ENCODE assay signal across 8 cellular contexts in genomic region chr2:110674620-110675555, GRCh38. TPM values are rescaled to one million over a fixed set of nuclear protein-coding genes. Genes with fewer than 3 reads are reported as not detected.
DNase-seq lines count a peak whose midpoint lies in the region; ATAC-seq and TF ChIP-seq lines count a peak whose summit lies in the region.

No MANE protein-coding gene starts in this region.

- intact Hi-C loops in left cardiac atrium (cut with DNase I), result no loop called here

- no peak for TF ChIP-seq CTCF in right atrium auricular region (IDR thresholded peaks at IDR 0.05)

- no peak overlapping the region for H2BK120ac ChIP-seq in mesendoderm (ENCODE audit: low read depth, low read length)

- ATAC-seq in left cardiac atrium (peak in 1 of 2 donors; percentile 44), HG02610 (IDR thresholded peaks at IDR 0.05; ENCODE audit: unreplicated experiment) (peak; percentile 90)

- peak overlapping the region in 1 of 2 donors; percentile 50 for H3K27ac ChIP-seq in right atrium auricular region
- peak overlapping the region; percentile 48 for H3K27ac ChIP-seq in mesendoderm (ENCODE audit: low read depth, low read length)

- H3K4me3 ChIP-seq in right atrium auricular region (no peak overlapping the region), mesendoderm (ENCODE audit: low read length) (no peak overlapping the region)

- H3K36me3 ChIP-seq in right atrium auricular region (no peaks in the 10 kb centered on the region), mesendoderm (ENCODE audit: control insufficient read depth, insufficient read depth, low read length) (peaks cover 7% of the 10 kb centered on the region)

- H3K23ac ChIP-seq in mesendoderm (ENCODE audit: low read length), result no peak overlapping the region

- no peaks in the 10 kb centered on the region for H3K27me3 ChIP-seq in right atrium auricular region
- no peaks in the 10 kb centered on the region for H3K27me3 ChIP-seq in mesendoderm (ENCODE audit: insufficient read depth, low read length, poor library complexity)

- no peak overlapping the region for H4K8ac ChIP-seq in mesendoderm (ENCODE audit: low read depth, low read length)

- no peaks in the 10 kb centered on the region for H3K9me3 ChIP-seq in right atrium auricular region

- H4K5ac ChIP-seq in mesendoderm (ENCODE audit: low read length), result no peak overlapping the region

- peak overlapping the region; percentile 35 for H2BK5ac ChIP-seq in mesendoderm (ENCODE audit: low read length)

- peaks cover 23% of the 10 kb centered on the region for H3K79me2 ChIP-seq in mesendoderm (ENCODE audit: control insufficient read depth, insufficient read depth, low read length)

- peaks cover 14% of the 10 kb centered on the region for H3K79me1 ChIP-seq in mesendoderm (ENCODE audit: low read length)

- WGBS in mesendoderm (ENCODE audit: extremely low coverage, insufficient coverage, low lambda C conversion rate), result no CpG with 5 or more reads among the region's 7 CpGs

- DNase-seq in left cardiac atrium (peak; percentile 36), right atrium auricular region (ENCODE audit: low spot score) (no peak), NAMALWA (ENCODE audit: low spot score) (peak; percentile 72), mesendoderm (peak; percentile 89), NCI-H526 (lab: John Stamatoyannopoulos, UW) (no peak), NCI-H2171 treated with DMSO at 0.1 percent for 48 hours (lab: John Stamatoyannopoulos, UW) (no peak)
- DNase-seq in activated gamma-delta T cell treated with anti-CD3 and anti-CD28 coated beads, Interleukin-2, amount 50 U/mL, for 16 hours (ENCODE audit: low read depth), result peak; percentile 7

- no peak overlapping the region for H3K18ac ChIP-seq in mesendoderm (ENCODE audit: low read length)

- peaks cover 0 to 27% of the 10 kb centered on the region in 2 donors for H3K4me1 ChIP-seq in right atrium auricular region
- H3K4me1 ChIP-seq in mesendoderm (ENCODE audit: control insufficient read depth, low read depth, low read length), result peaks cover 7% of the 10 kb centered on the region

- H3K4me2 ChIP-seq in mesendoderm (ENCODE audit: low read length), result peak overlapping the region; percentile 36

- H2BK15ac ChIP-seq in mesendoderm (replicated peaks; ENCODE audit: low read depth), result no peak overlapping the region

- no peak overlapping the region for H3K4ac ChIP-seq in mesendoderm (ENCODE audit: low read depth, low read length)

- H3K9ac ChIP-seq in mesendoderm (ENCODE audit: low read length), result peak overlapping the region; percentile 24

- H2AK5ac ChIP-seq in mesendoderm (ENCODE audit: low read length), result peak overlapping the region; percentile 35

- H3K56ac ChIP-seq in mesendoderm (ENCODE audit: low read length), result peak overlapping the region; percentile 77

RNA-seq across cellular contexts. Expression of gene BUB1, which starts 3.0 kb away (rescaled TPM):
- 1 to 10 TPM in 1 of 2 donors, under 1 TPM in 1; 0.76 to 1.6 TPM for total RNA-seq in left cardiac atrium
- total RNA-seq in right atrium auricular region, result 1 to 10 TPM in 1 of 2 donors, under 1 TPM in 1; 0.28 to 1.4 TPM
- 79.4 TPM for polyA plus RNA-seq in mesendoderm (2013, experiment 1 of 2)
- polyA plus RNA-seq in mesendoderm (2013, experiment 2 of 2), result 74.5 TPM

RNA-seq across cellular contexts. Expression of gene ACOXL, which starts 57.5 kb away (rescaled TPM):
- total RNA-seq in left cardiac atrium (under 1 TPM in 1 of 2 donors, not detected in 1; 0.12 TPM), right atrium auricular region (under 1 TPM; 0.33 to 0.55 TPM)
- 1.3 TPM for polyA plus RNA-seq in mesendoderm (2013, experiment 1 of 2)
- 1.3 TPM for polyA plus RNA-seq in mesendoderm (2013, experiment 2 of 2)

Comparison
In these comparisons a context has a peak if more than half of its experiments do, and no peak if none do; other contexts are left out.
1. DNase-seq: peak in left cardiac atrium (single experiment), NAMALWA (single experiment), activated gamma-delta T cell treated with anti-CD3 and anti-CD28 coated beads, Interleukin-2, amount 50 U/mL, for 16 hours (single experiment) and mesendoderm (single experiment); none in right atrium auricular region (single experiment), NCI-H526 (0 of 2) and NCI-H2171 treated with DMSO at 0.1 percent for 48 hours (single experiment).